Comparison of ENCODE assay signal across 8 cellular contexts in the genomic region with DNA sequence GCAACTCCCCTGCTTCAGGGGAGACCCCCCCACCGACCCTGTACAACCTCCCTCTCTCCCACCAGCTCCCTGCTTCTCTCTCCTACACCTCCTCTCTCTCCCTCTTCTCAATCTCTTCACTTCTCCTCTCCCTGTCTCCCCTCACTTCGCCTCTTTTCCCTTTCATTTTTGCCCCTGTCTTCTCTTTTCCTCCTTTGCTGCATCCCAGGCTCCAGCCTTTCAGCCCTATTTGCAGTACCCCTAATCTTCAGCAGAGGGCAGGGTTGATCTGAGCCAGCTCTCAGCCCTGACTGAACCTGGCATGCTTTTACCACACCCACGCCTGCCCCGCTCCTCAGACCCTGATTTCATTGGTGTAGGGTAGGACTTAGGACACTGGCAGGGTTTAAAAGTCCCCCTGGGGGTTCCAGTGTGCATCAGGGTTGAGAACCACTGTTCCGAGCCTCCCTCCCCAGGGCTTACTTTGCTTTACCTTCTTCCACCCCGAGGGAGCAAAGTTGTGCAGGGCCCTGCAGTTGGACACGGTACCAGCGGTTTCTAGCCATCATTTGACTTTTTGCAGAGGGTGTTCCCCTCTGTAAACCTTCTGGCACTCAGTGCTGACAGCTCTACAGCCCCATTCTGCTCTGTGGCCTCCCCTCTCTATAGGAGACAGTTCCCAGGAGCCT.
DNase-seq lines count a peak whose midpoint lies in the region; ATAC-seq and TF ChIP-seq lines count a peak whose summit lies in the region.

No MANE protein-coding gene starts in this region.

- H3K4me1 Mint-ChIP-seq in memory B cell = peaks cover 11% of the 10 kb centered on the region

- no peak overlapping the region for H3K4me3 Mint-ChIP-seq in memory B cell

- no peak overlapping the region for H3K27ac Mint-ChIP-seq in memory B cell

- no peaks in the 10 kb centered on the region for H3K9me3 Mint-ChIP-seq in memory B cell

- DNase-seq in ACHN = peak; percentile 62
- DNase-seq in NCI-H2107 treated with DMSO at 0.1 percent for 48 hours (lab: John Stamatoyannopoulos, UW; ENCODE audit: unreplicated experiment) = peak; percentile 6
- DNase-seq in activated CD4-positive, alpha-beta T cell treated with anti-CD3 and anti-CD28 coated beads for 48 hours = peak; percentile 73
- DNase-seq in ecto neural progenitor cell (ENCODE audit: low spot score) = peak; percentile 83
- peak; percentile 64 to 78 for DNase-seq in memory B cell (ENCODE audit: low spot score in 2 of 2)
- peak; percentile 5 to 25 for DNase-seq in stimulated activated CD8-positive, alpha-beta memory T cell treated with anti-CD3 and anti-CD28 coated beads, Interleukin-7, amount 100 ng/mL, for 48 hours (ENCODE audit: extremely low read depth in 1 of 2, low read depth in 1 of 2)

- peaks cover 13% of the 10 kb centered on the region for H3K27me3 Mint-ChIP-seq in memory B cell

- in situ Hi-C loops in ACHN (cut with HindIII; ENCODE audit: low pct_ligation_motif_present, low pct_unique_long_range_greater_than_20kb, low sequenced_read_pairs) = no loop called here

- no peaks in the 10 kb centered on the region for H3K36me3 Mint-ChIP-seq in memory B cell

- TF ChIP-seq CTCF in GM12872 (IDR thresholded peaks at IDR 0.05; ENCODE audit: insufficient read depth, low read depth, low read length) = peak; percentile 86

- ATAC-seq in memory B cell (ENCODE audit: low read depth) (peak; percentile 85), GM21723 (IDR thresholded peaks at IDR 0.05; ENCODE audit: unreplicated experiment) (no peak)

Comparison
In these comparisons a context has a peak if more than half of its experiments do, and no peak if none do; other contexts are left out.
1. DNase-seq: peak in every context shown above with its lines; median percentile 83 in ecto neural progenitor cell; 73 in activated CD4-positive, alpha-beta T cell treated with anti-CD3 and anti-CD28 coated beads for 48 hours; 71 in memory B cell; 62 in ACHN; 15 in stimulated activated CD8-positive, alpha-beta memory T cell treated with anti-CD3 and anti-CD28 coated beads, Interleukin-7, amount 100 ng/mL, for 48 hours; 6 in NCI-H2107 treated with DMSO at 0.1 percent for 48 hours.